Comparison of ENCODE assay signal across 1 cellular context in genomic region chr5:134406390-134406789, GRCh38.
A peak's percentile ranks its signal among the peaks of the same experiment; 100 is the strongest.
TF ChIP-seq lines count a peak whose summit lies in the region.

No MANE protein-coding gene starts in this region.

TF ChIP-seq in IMR-90, 13 proteins besides CTCF, POLR2A, EP300 and RAD21:
- TF ChIP-seq RCOR1 (IDR thresholded peaks at IDR 0.05; ENCODE audit: insufficient replicate concordance, low read length) (peak; percentile 57), MAZ (IDR thresholded peaks at IDR 0.05; ENCODE audit: borderline replicate concordance, low read depth, low read length) (no peak), RFX5 (IDR thresholded peaks at IDR 0.05; ENCODE audit: low read depth, low read length) (no peak), MAFK (IDR thresholded peaks at IDR 0.05; ENCODE audit: low read depth, low read length) (no peak), CEBPB (IDR thresholded peaks at IDR 0.05; ENCODE audit: low read depth, low read length) (no peak), FOS (IDR thresholded peaks at IDR 0.05; ENCODE audit: low read depth, low read length) (0 out of 2 replicates have a peak, but pooled peaks have one; percentile 19), ELK1 (IDR thresholded peaks at IDR 0.05; ENCODE audit: borderline replicate concordance, low read depth, low read length) (no peak)
TF ChIP-seq in IMR-90: peak in this region for 2.
